In the genomic region with DNA sequence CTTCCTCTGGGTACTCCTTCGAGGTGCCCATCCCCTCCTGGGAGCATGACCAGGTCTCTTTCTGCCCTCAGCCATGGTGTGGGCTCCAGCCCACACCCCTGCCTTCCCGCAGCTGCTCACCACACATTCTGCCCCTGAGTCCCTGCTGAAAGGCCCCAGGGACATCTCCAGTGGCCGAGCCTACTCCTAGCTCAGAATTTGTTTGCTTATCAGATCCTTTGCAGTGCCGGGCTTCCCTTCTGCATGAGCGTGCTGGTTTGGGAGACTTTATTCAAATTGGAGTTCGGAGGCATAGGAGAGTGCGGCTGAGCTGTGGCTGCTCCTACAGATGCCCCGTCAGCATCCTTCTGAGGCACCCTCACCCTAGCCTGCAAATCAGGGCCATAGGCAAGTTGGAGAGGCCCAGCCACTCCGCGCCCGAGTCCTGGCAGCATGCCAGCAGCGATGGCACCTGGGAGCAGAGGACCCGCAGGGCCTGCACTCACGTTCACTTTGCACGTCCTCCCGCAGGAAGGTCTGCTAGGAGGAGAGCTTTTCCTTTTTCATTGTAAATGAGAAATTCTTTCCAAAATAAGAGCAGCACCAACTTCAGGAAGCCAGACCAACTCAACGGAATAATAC, we compare ENCODE assay signal across 13 cellular contexts.
DNase-seq lines count a peak whose midpoint lies in the region; ATAC-seq lines count a peak whose summit lies in the region.
"Had no signal": no experiment of that assay in that cellular context is flagged by ENCODE, and none has a peak within 500 bp of the region (broad histone marks: within the 10 kb centered on the region; RNA-seq: fewer than 3 reads in every experiment).

No MANE protein-coding gene starts in this region.

- ATAC-seq in stimulated activated memory B cell treated with anti-CD40 and anti-IgM and Interleukin-4, amounts not matched to agents 10 μg/mL and 1 μg/mL and 100 μg/mL, for 72 hours = no peak
- ATAC-seq: PC-3 had no signal

- H3K4me3 Mint-ChIP-seq in stimulated activated memory B cell treated with anti-CD40 and anti-IgM and Interleukin-4, amounts not matched to agents 10 μg/mL and 1 μg/mL and 100 μg/mL, for 72 hours = no peak overlapping the region
- H3K4me3 Mint-ChIP-seq: H9; T-helper 1 cell treated with Interleukin-12 subunit alpha and Interleukin-12 subunit beta and Interleukin-4 antibody, amounts not matched to agents 30 μg/mL and 1 μg/mL, for 36 hours had no signal

- peaks cover 9% of the 10 kb centered on the region; the same call in 1 of the 2 replicates for H4K20me1 ChIP-seq in BLaER1

- H3K36me3 Mint-ChIP-seq in stimulated activated memory B cell treated with anti-CD40 and anti-IgM and Interleukin-4, amounts not matched to agents 10 μg/mL and 1 μg/mL and 100 μg/mL, for 72 hours = no peaks in the 10 kb centered on the region

- H3K9me3 Mint-ChIP-seq in stimulated activated memory B cell treated with anti-CD40 and anti-IgM and Interleukin-4, amounts not matched to agents 10 μg/mL and 1 μg/mL and 100 μg/mL, for 72 hours = peaks cover 2% of the 10 kb centered on the region
- H3K9me3 Mint-ChIP-seq: H9; T-helper 1 cell treated with Interleukin-12 subunit alpha and Interleukin-12 subunit beta and Interleukin-4 antibody, amounts not matched to agents 30 μg/mL and 1 μg/mL, for 36 hours had no signal

- H3K4me2 ChIP-seq in BLaER1 = peak overlapping the region; percentile 80

- H3K27ac ChIP-seq in BLaER1 = no peak overlapping the region

- H3K27me3 Mint-ChIP-seq in stimulated activated memory B cell treated with anti-CD40 and anti-IgM and Interleukin-4, amounts not matched to agents 10 μg/mL and 1 μg/mL and 100 μg/mL, for 72 hours = peaks cover 9% of the 10 kb centered on the region

- H3K4me1 ChIP-seq in BLaER1 = peaks cover 16% of the 10 kb centered on the region

- no peaks in the 10 kb centered on the region for H3K36me3 ChIP-seq in BLaER1

- no peak overlapping the region for H3K9ac ChIP-seq in BLaER1

- no peak overlapping the region for H3K4me3 ChIP-seq in BLaER1

- no peak overlapping the region for H3K27ac Mint-ChIP-seq in stimulated activated memory B cell treated with anti-CD40 and anti-IgM and Interleukin-4, amounts not matched to agents 10 μg/mL and 1 μg/mL and 100 μg/mL, for 72 hours
- H3K27ac Mint-ChIP-seq: H9; T-helper 1 cell treated with Interleukin-12 subunit alpha and Interleukin-12 subunit beta and Interleukin-4 antibody, amounts not matched to agents 30 μg/mL and 1 μg/mL, for 36 hours had no signal

- H3K9me3 ChIP-seq in BLaER1 = peaks cover 6% of the 10 kb centered on the region; the same call in 1 of the 2 replicates

- H3K27me3 ChIP-seq in BLaER1 = no peaks in the 10 kb centered on the region

- peaks cover 6% of the 10 kb centered on the region for H3K4me1 Mint-ChIP-seq in stimulated activated memory B cell treated with anti-CD40 and anti-IgM and Interleukin-4, amounts not matched to agents 10 μg/mL and 1 μg/mL and 100 μg/mL, for 72 hours

- DNase-seq in COLO668 (lab: John Stamatoyannopoulos, UW; ENCODE audit: unreplicated experiment) = peak; percentile 31
- DNase-seq in NCI-H1436 treated with DMSO at 0.1 percent for 48 hours (lab: John Stamatoyannopoulos, UW) = peak; percentile 20
- DNase-seq in NCI-H69 (lab: John Stamatoyannopoulos, UW) = peak; percentile 67
- DNase-seq in NCI-H2227 treated with DMSO at 0.1 percent for 48 hours (lab: John Stamatoyannopoulos, UW) = no peak
- DNase-seq in DMS 273 treated with DMSO at 0.1 percent for 48 hours (lab: John Stamatoyannopoulos, UW) = no peak
- no peak for DNase-seq in stimulated activated CD4-positive, alpha-beta T cell treated with anti-CD3 and anti-CD28 coated beads, Interleukin-1b, Interleukin-23, amount 100 ng/mL, for 48 hours
- DNase-seq: H9, IMR-90, NCI-H187, PC-3 had no signal

Comparison
In these comparisons a context has a peak if more than half of its experiments do, and no peak if none do; other contexts are left out.
1. DNase-seq: peak in COLO668 (single experiment), NCI-H1436 treated with DMSO at 0.1 percent for 48 hours (single experiment) and NCI-H69 (single experiment); none in NCI-H2227 treated with DMSO at 0.1 percent for 48 hours (single experiment), DMS 273 treated with DMSO at 0.1 percent for 48 hours (single experiment) and stimulated activated CD4-positive, alpha-beta T cell treated with anti-CD3 and anti-CD28 coated beads, Interleukin-1b, Interleukin-23, amount 100 ng/mL, for 48 hours (single experiment).